In the genomic region with DNA sequence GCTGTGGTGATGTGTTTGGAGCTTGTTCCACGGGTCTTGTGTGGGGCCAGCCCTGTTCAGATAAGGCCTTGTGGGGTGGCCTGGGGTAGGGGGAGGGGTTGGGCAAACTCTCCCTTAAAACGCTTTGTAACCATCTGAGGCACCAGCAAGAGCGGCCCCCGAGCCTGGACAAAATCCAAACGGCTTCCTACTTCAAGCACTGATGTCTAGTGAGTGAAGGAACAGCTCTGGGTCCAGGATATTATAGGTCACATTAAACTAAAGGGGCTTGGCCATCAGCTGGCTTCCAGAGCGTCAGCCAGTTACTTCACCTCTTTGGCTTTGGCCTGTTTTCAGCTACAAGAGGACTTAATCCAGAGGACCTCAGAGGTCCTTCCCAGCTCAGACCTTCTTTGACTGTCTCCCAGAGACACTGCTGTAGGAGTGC, we compare ENCODE assay signal across 12 cellular contexts. TPM values are rescaled to one million over a fixed set of nuclear protein-coding genes. Genes with fewer than 3 reads are reported as not detected.
DNase-seq lines count a peak whose midpoint lies in the region; ATAC-seq and TF ChIP-seq lines count a peak whose summit lies in the region.
"Had no signal": no experiment of that assay in that cellular context is flagged by ENCODE, and none has a peak within 500 bp of the region (broad histone marks: within the 10 kb centered on the region; RNA-seq: fewer than 3 reads in every experiment).

No MANE protein-coding gene starts in this region.

- no peaks in the 10 kb centered on the region for H3K36me3 Mint-ChIP-seq in MCF 10A (ENCODE audit: insufficient read depth, unreplicated experiment)
- H3K36me3 Mint-ChIP-seq in naive thymus-derived CD8-positive, alpha-beta T cell = peaks cover 0 to 33% (median 3%) of the 10 kb centered on the region in 3 donors

- intact Hi-C loops in MCF 10A (cut with micrococcal nuclease) (no loop called here), mammary epithelial cell (cut with micrococcal nuclease) (no loop called here)

- no peaks in the 10 kb centered on the region for H4K20me1 ChIP-seq in mammary epithelial cell (ENCODE audit: insufficient read depth, low read length)

- TF ChIP-seq CTCF in MCF 10A (IDR thresholded peaks at IDR 0.05; ENCODE audit: unreplicated experiment) (no peak), mammary epithelial cell (conservative IDR thresholded peaks at IDR 0.05 in 1 of 2, IDR thresholded peaks at IDR 0.05 in 1 of 2; ENCODE audit: extremely low read depth in 1 of 2, insufficient read depth in 1 of 2, low read depth in 1 of 2, low read length in 2 of 2) (no peak), foreskin keratinocyte (conservative IDR thresholded peaks at IDR 0.05) (no peak)

- H3K27me3 Mint-ChIP-seq in MCF 10A (ENCODE audit: insufficient read depth, unreplicated experiment) = no peaks in the 10 kb centered on the region
- H3K27me3 Mint-ChIP-seq in naive thymus-derived CD8-positive, alpha-beta T cell = no peaks in the 10 kb centered on the region
- H3K27me3 Mint-ChIP-seq: activated naive CD8-positive, alpha-beta T cell treated with anti-CD3 and anti-CD28 coated beads for 36 hours had no signal

- H3K4me3 ChIP-seq in mammary epithelial cell (replicated peaks in 1 of 3; ENCODE audit: insufficient read depth in 1 of 3, low read depth in 2 of 3, low read length in 3 of 3) (no peak overlapping the region), urinary bladder (ENCODE audit: low read depth, low read length) (no peak overlapping the region)

- H3K4me2 ChIP-seq in mammary epithelial cell (ENCODE audit: insufficient read depth, low read depth, low read length) = no peak overlapping the region

- no peak overlapping the region for H2AFZ ChIP-seq in mammary epithelial cell (ENCODE audit: low read depth, low read length)

- H3K4me1 Mint-ChIP-seq in MCF 10A (ENCODE audit: insufficient read depth, unreplicated experiment) = peaks cover 11% of the 10 kb centered on the region
- peaks cover 10 to 26% (median 23%) of the 10 kb centered on the region in 4 donors for H3K4me1 Mint-ChIP-seq in naive thymus-derived CD8-positive, alpha-beta T cell

- no peaks in the 10 kb centered on the region for H3K79me2 ChIP-seq in mammary epithelial cell (ENCODE audit: insufficient read depth, low read length)

- WGBS in mammary epithelial cell (ENCODE audit: low coverage, missing lambda C conversion rate) = 35% methylated on average over 5 of the region's 6 CpGs
- WGBS in urinary bladder = 14% methylated on average over 6 of the region's 6 CpGs

- no peak for ATAC-seq in foreskin keratinocyte
- ATAC-seq in naive thymus-derived CD8-positive, alpha-beta T cell = no peak
- no peak for ATAC-seq in HG03039 (IDR thresholded peaks at IDR 0.05; ENCODE audit: unreplicated experiment)
- ATAC-seq: HCT116 had no signal

- CTCF ChIA-PET in MCF 10A (lab: Yijun Ruan, JAX) = interaction anchor here (0.6 to 2.0 kb wide), 6 partner anchors 9 to 195 kb away, joined by 3 to 6 read pairs (median 4); no protein-coding TSS in a partner anchor
- CTCF ChIA-PET in mammary epithelial cell (lab: Charles Lee; ENCODE audit: low non-redundant PET) = no interaction called here

- no peak overlapping the region for H3K27ac ChIP-seq in mammary epithelial cell (ENCODE audit: insufficient read depth, low read depth, low read length)
- peak overlapping the region; percentile 2 for H3K27ac ChIP-seq in foreskin keratinocyte
- peak overlapping the region; percentile 48 for H3K27ac ChIP-seq in urinary bladder (ENCODE audit: low read depth)

- H3K9ac ChIP-seq in mammary epithelial cell (ENCODE audit: insufficient read depth, low read length) = no peak overlapping the region

- DNase-seq in MCF 10A (ENCODE audit: unreplicated experiment) (no peak), mammary epithelial cell (no peak), foreskin keratinocyte (no peak), cortex of kidney (lab: John Stamatoyannopoulos, UW) (no peak), NCI-H1092 (lab: John Stamatoyannopoulos, UW) (no peak)
- no peak for DNase-seq in naive thymus-derived CD8-positive, alpha-beta T cell
- DNase-seq: activated CD4-positive, alpha-beta T cell treated with anti-CD3 and anti-CD28 coated beads, Interleukin-2, amount 50 U/mL, for 4 hours; activated naive CD8-positive, alpha-beta T cell treated with anti-CD3 and anti-CD28 coated beads for 36 hours; NCI-H187 had no signal

- H3K4me3 Mint-ChIP-seq in MCF 10A (ENCODE audit: unreplicated experiment) = no peak overlapping the region
- H3K4me3 Mint-ChIP-seq in naive thymus-derived CD8-positive, alpha-beta T cell = no peak overlapping the region
- H3K4me3 Mint-ChIP-seq: activated naive CD8-positive, alpha-beta T cell treated with anti-CD3 and anti-CD28 coated beads for 36 hours had no signal

- POLR2A ChIA-PET in MCF 10A (lab: Yijun Ruan, JAX) = interaction anchor here (0.6 to 5.1 kb wide), 7 partner anchors 8 to 57 kb away, joined by 3 to 35 read pairs (median 3); no protein-coding TSS in a partner anchor
- POLR2A ChIA-PET in naive thymus-derived CD8-positive, alpha-beta T cell (lab: Charles Lee) = interaction anchor here (0.6 to 1.5 kb wide), 3 partner anchors 9 to 90 kb away, joined by 3 to 13 read pairs (median 3); a partner anchor contains a TSS

- dilution Hi-C loops in mammary epithelial cell (cut with HindIII; ENCODE audit: low sequenced_read_pairs) = no loop called here

- H3K9me3 ChIP-seq in mammary epithelial cell (replicated peaks; ENCODE audit: insufficient read depth, low read length) = no peaks in the 10 kb centered on the region

- H3K9me3 Mint-ChIP-seq in MCF 10A (ENCODE audit: unreplicated experiment) = no peaks in the 10 kb centered on the region
- H3K9me3 Mint-ChIP-seq in naive thymus-derived CD8-positive, alpha-beta T cell = no peaks in the 10 kb centered on the region
- H3K9me3 Mint-ChIP-seq: activated naive CD8-positive, alpha-beta T cell treated with anti-CD3 and anti-CD28 coated beads for 36 hours had no signal

- peaks cover 16% of the 10 kb centered on the region for H3K4me1 ChIP-seq in mammary epithelial cell (ENCODE audit: insufficient read depth, low read length)
- peaks cover 6% of the 10 kb centered on the region for H3K4me1 ChIP-seq in foreskin keratinocyte
- no peaks in the 10 kb centered on the region for H3K4me1 ChIP-seq in urinary bladder (ENCODE audit: insufficient read depth)

- H3K27ac Mint-ChIP-seq in MCF 10A (ENCODE audit: low read depth, unreplicated experiment) = peak overlapping the region; percentile 16
- peak overlapping the region in 9 of 10 donors; percentile 16 to 84 (median 58) for H3K27ac Mint-ChIP-seq in naive thymus-derived CD8-positive, alpha-beta T cell
- H3K27ac Mint-ChIP-seq: activated naive CD8-positive, alpha-beta T cell treated with anti-CD3 and anti-CD28 coated beads for 36 hours had no signal

- H3K27me3 ChIP-seq in mammary epithelial cell (ENCODE audit: insufficient read depth, low read length) (no peaks in the 10 kb centered on the region), foreskin keratinocyte (no peaks in the 10 kb centered on the region)

- H3K36me3 ChIP-seq in mammary epithelial cell (ENCODE audit: insufficient read depth, low read length) (peaks cover 13% of the 10 kb centered on the region), urinary bladder (ENCODE audit: insufficient read depth) (no peaks in the 10 kb centered on the region)

- in situ Hi-C loops in mammary epithelial cell (cut with MboI; ENCODE audit: low sequenced_read_pairs in 2 of 2) = no loop called here

- BruUV-seq in MCF 10A (replicated peaks; lab: Mats Ljungman, UMichigan) = no TSS peak
- no TSS peak for BruUV-seq in mammary epithelial cell (replicated peaks; lab: Mats Ljungman, UMichigan)

RNA-seq across cellular contexts. Expression of a gene that starts 11.9 kb away (rescaled TPM):
- total RNA-seq in MCF 10A (2022) = 1.8 TPM in 1 of 2 replicates, not detected in the other
- 10 to 100 TPM; 10.8 to 89.5 TPM for total RNA-seq in mammary epithelial cell
- 85.4 TPM for polyA plus RNA-seq in mammary epithelial cell
- polyA minus RNA-seq in mammary epithelial cell = 77.9 TPM
- total RNA-seq in foreskin keratinocyte = 6.8 and 7.4 TPM in 2 replicates
- 7.7 and 8.5 TPM in 2 replicates for polyA plus RNA-seq in foreskin keratinocyte
- total RNA-seq in naive thymus-derived CD8-positive, alpha-beta T cell = 10 to 100 TPM; 12.4 to 13.9 TPM
- 10 to 100 TPM in 2 of 3 donors, 1 to 10 TPM in 1; 8.0 to 32.4 (median 21.7) TPM for polyA plus RNA-seq in naive thymus-derived CD8-positive, alpha-beta T cell
- 303 TPM for total RNA-seq in urinary bladder
- 701 TPM for polyA plus RNA-seq in urinary bladder

RNA-seq across cellular contexts. Expression of a gene that starts 31.1 kb away (rescaled TPM):
- 0.56 and 0.66 TPM in 2 replicates for total RNA-seq in MCF 10A (2022)
- 1 to 10 TPM; 5.7 to 7.3 TPM for total RNA-seq in mammary epithelial cell
- 10.1 TPM for polyA plus RNA-seq in mammary epithelial cell
- 3.7 TPM for polyA minus RNA-seq in mammary epithelial cell
- total RNA-seq in foreskin keratinocyte = 1.2 and 1.3 TPM in 2 replicates
- polyA plus RNA-seq in foreskin keratinocyte = 1.3 and 1.8 TPM in 2 replicates
- 1 to 10 TPM in 1 of 2 experiments, under 1 TPM in 1; 0.85 to 1.5 TPM for total RNA-seq in naive thymus-derived CD8-positive, alpha-beta T cell
- under 1 TPM in 2 of 3 donors, not detected in 1; 0.10 to 0.25 TPM for polyA plus RNA-seq in naive thymus-derived CD8-positive, alpha-beta T cell
- total RNA-seq in urinary bladder = 0.37 TPM
- 21.3 TPM for polyA plus RNA-seq in urinary bladder

RNA-seq across cellular contexts. Expression of a gene that starts 49.3 kb away (rescaled TPM):
- 17.4 and 19.4 TPM in 2 replicates for total RNA-seq in MCF 10A (2022)
- total RNA-seq in mammary epithelial cell = 10 to 100 TPM; 17.8 to 35.5 TPM
- polyA plus RNA-seq in mammary epithelial cell = 10.2 TPM
- 8.5 TPM for polyA minus RNA-seq in mammary epithelial cell
- total RNA-seq in foreskin keratinocyte = 17.6 and 18.9 TPM in 2 replicates
- 10.3 and 11.5 TPM in 2 replicates for polyA plus RNA-seq in foreskin keratinocyte
- 10 to 100 TPM; 48.2 to 50.7 TPM for total RNA-seq in naive thymus-derived CD8-positive, alpha-beta T cell
- polyA plus RNA-seq in naive thymus-derived CD8-positive, alpha-beta T cell = 10 to 100 TPM in 1 of 3 donors, 1 to 10 TPM in 2; 6.8 to 20.6 (median 9.2) TPM
- total RNA-seq in urinary bladder = 11.8 TPM
- 37.7 TPM for polyA plus RNA-seq in urinary bladder

RNA-seq across cellular contexts. Expression of a gene that starts 55.9 kb away (rescaled TPM):
- total RNA-seq in MCF 10A (2022) (8.3 and 13.6 TPM in 2 replicates), mammary epithelial cell (10 to 100 TPM; 12.7 to 15.0 TPM), foreskin keratinocyte (9.6 TPM in 2 replicates), urinary bladder (14.1 TPM)
- polyA plus RNA-seq in mammary epithelial cell (6.7 TPM), foreskin keratinocyte (3.0 and 3.5 TPM in 2 replicates), urinary bladder (12.8 TPM)
- polyA minus RNA-seq in mammary epithelial cell = 7.1 TPM
- total RNA-seq in naive thymus-derived CD8-positive, alpha-beta T cell = 10 to 100 TPM; 35.7 to 41.4 TPM
- polyA plus RNA-seq in naive thymus-derived CD8-positive, alpha-beta T cell = 10 to 100 TPM; 10.8 to 16.9 (median 12.7) TPM

RNA-seq across cellular contexts. Expression of a gene that starts 56.0 kb away (rescaled TPM):
- total RNA-seq in MCF 10A (2022) = 60.3 and 62.7 TPM in 2 replicates
- 10 to 100 TPM; 17.2 to 78.5 TPM for total RNA-seq in mammary epithelial cell
- polyA plus RNA-seq in mammary epithelial cell = 94.6 TPM
- polyA minus RNA-seq in mammary epithelial cell = 117 TPM
- 44.4 and 52.9 TPM in 2 replicates for total RNA-seq in foreskin keratinocyte
- polyA plus RNA-seq in foreskin keratinocyte = 43.0 and 59.6 TPM in 2 replicates
- total RNA-seq in naive thymus-derived CD8-positive, alpha-beta T cell = 100 to 1,000 TPM; 104 to 105 TPM
- polyA plus RNA-seq in naive thymus-derived CD8-positive, alpha-beta T cell = 10 to 100 TPM; 79.4 to 89.7 (median 84.5) TPM
- total RNA-seq in urinary bladder = 23.9 TPM
- polyA plus RNA-seq in urinary bladder = 46.3 TPM
